Comparison of ENCODE assay signal across 8 cellular contexts in genomic region chr11:10856689-10857603, GRCh38. TPM values are rescaled to one million over a fixed set of nuclear protein-coding genes. Genes with fewer than 3 reads are reported as not detected.
DNase-seq lines count a peak whose midpoint lies in the region; ATAC-seq and TF ChIP-seq lines count a peak whose summit lies in the region.

No MANE protein-coding gene starts in this region.

- H2BK5ac ChIP-seq in H9 (ENCODE audit: insufficient read length, low read length): no peak overlapping the region

- H2BK12ac ChIP-seq in H9 (ENCODE audit: insufficient read length, low read depth, low read length): no peak overlapping the region

- no peaks in the 10 kb centered on the region for H4K20me1 ChIP-seq in H9 (ENCODE audit: control insufficient read depth, insufficient read depth, insufficient read length)

- no peaks in the 10 kb centered on the region for H3K9me3 ChIP-seq in H9 (ENCODE audit: control insufficient read depth, low read depth, low read length)

- no peak overlapping the region for H3K4ac ChIP-seq in H9 (ENCODE audit: low read depth, low read length)

- no peak overlapping the region for H4K8ac ChIP-seq in H9 (replicated peaks; ENCODE audit: insufficient read length, low read depth, low read length)

- peak overlapping the region; percentile 56 for H3K18ac ChIP-seq in H9 (ENCODE audit: insufficient read length, low read depth, low read length)

- H3K79me1 ChIP-seq in H9 (ENCODE audit: insufficient read depth, low read depth, low read length, poor library complexity, severe bottlenecking): no peaks in the 10 kb centered on the region

- no peak for TF ChIP-seq CTCF in H9 (conservative IDR thresholded peaks at IDR 0.05)
- TF ChIP-seq CTCF in foreskin fibroblast (IDR thresholded peaks at IDR 0.05; ENCODE audit: low read depth, low read length): no peak

- peak; percentile 2 to 3 for ATAC-seq in activated CD4-positive, CD25-positive, alpha-beta regulatory T cell treated with anti-CD3 and anti-CD28 coated beads, Interleukin-2, amount 50 U/mL, for 24 hours
- peak; percentile 2 to 26 for ATAC-seq in natural killer cell treated with Interleukin-12 subunit alpha and Interleukin-12 subunit beta and Interleukin-15 and Interleukin-18, amount 100 ng/mL, for 72 hours
- no peak for ATAC-seq in HG03378 (IDR thresholded peaks at IDR 0.05; ENCODE audit: unreplicated experiment)

- H2BK20ac ChIP-seq in H9 (ENCODE audit: low read depth, low read length, poor library complexity, severe bottlenecking): no peak overlapping the region

- H2BK15ac ChIP-seq in H9 (ENCODE audit: low read depth, low read length): no peak overlapping the region

- no CpG with 5 or more reads among the region's 22 CpGs for WGBS in H9 (ENCODE audit: extremely low coverage, insufficient read length, low lambda C conversion rate)

- no peak overlapping the region for H3K23ac ChIP-seq in H9 (ENCODE audit: insufficient read length, low read depth, low read length)

- H3K4me1 ChIP-seq in H9 (ENCODE audit: insufficient read depth, low read length): no peaks in the 10 kb centered on the region

- peak overlapping the region; percentile 92 for H3K9ac ChIP-seq in H9 (ENCODE audit: extremely low read depth, insufficient read length, low read length)

- H3K4me3 Mint-ChIP-seq in H9: peak overlapping the region; percentile 100
- H3K4me3 Mint-ChIP-seq in natural killer cell treated with Interleukin-12 subunit alpha and Interleukin-12 subunit beta and Interleukin-15 and Interleukin-18, amount 100 ng/mL, for 72 hours: peak overlapping the region; percentile 99

- H3K14ac ChIP-seq in H9 (ENCODE audit: insufficient read depth, low read length): peak overlapping the region; percentile 84

- peaks cover 5% of the 10 kb centered on the region; the same call in 1 of the 2 replicates for H3K79me2 ChIP-seq in H9 (ENCODE audit: insufficient read depth, low read length)

- H4K5ac ChIP-seq in H9 (ENCODE audit: insufficient read length, low read depth, low read length): no peak overlapping the region

- H2BK120ac ChIP-seq in H9 (ENCODE audit: low read depth, low read length, poor library complexity, severe bottlenecking): no peak overlapping the region

- H3K27ac ChIP-seq in H9 (ENCODE audit: insufficient read length, low read depth, low read length): peak overlapping the region; percentile 81

- H3T11ph ChIP-seq in H9 (ENCODE audit: low read length): no peak overlapping the region

- peak overlapping the region; percentile 95 for H3K4me2 ChIP-seq in H9 (ENCODE audit: insufficient read depth, insufficient read length, low read length)

- no peaks in the 10 kb centered on the region for H3K27me3 ChIP-seq in H9 (ENCODE audit: insufficient read depth, low read length)

- H4K91ac ChIP-seq in H9 (ENCODE audit: insufficient read length, low read depth, low read length): no peak overlapping the region

- peaks cover 24 to 42% (median 38%) of the 10 kb centered on the region in 3 experiments for H3K36me3 Mint-ChIP-seq in H9 (ENCODE audit: insufficient read depth in 1 of 3, low read depth in 3 of 3)
- peaks cover 19% of the 10 kb centered on the region for H3K36me3 Mint-ChIP-seq in natural killer cell treated with Interleukin-12 subunit alpha and Interleukin-12 subunit beta and Interleukin-15 and Interleukin-18, amount 100 ng/mL, for 72 hours

- peaks cover 24% of the 10 kb centered on the region in 2 experiments for H3K4me1 Mint-ChIP-seq in H9
- H3K4me1 Mint-ChIP-seq in natural killer cell treated with Interleukin-12 subunit alpha and Interleukin-12 subunit beta and Interleukin-15 and Interleukin-18, amount 100 ng/mL, for 72 hours (ENCODE audit: low read depth in 2 of 2): peaks cover 22 to 29% of the 10 kb centered on the region in 2 donors

- peak overlapping the region; percentile 23 for H3K56ac ChIP-seq in H9 (ENCODE audit: insufficient read length, low read depth, low read length)

- no peak overlapping the region for H2AK5ac ChIP-seq in H9 (ENCODE audit: insufficient read length, low read length)

- peak; percentile 17 to 27 for DNase-seq in stimulated activated CD4-positive, alpha-beta T cell treated with anti-CD3 and anti-CD28 coated beads, Interleukin-2, amount 100 ng/mL, for 48 hours
- DNase-seq in stimulated activated CD4-positive, alpha-beta T cell treated with anti-CD3 and anti-CD28 coated beads, Interleukin-4, amount 100 ng/mL, for 1 hour: no peak
- DNase-seq in H9 (no peak), LHCN-M2 (ENCODE audit: low read depth) (peak; percentile 53), foreskin fibroblast (peak in 1 of 2 donors; percentile 50)
- DNase-seq in natural killer cell treated with Interleukin-12 subunit alpha and Interleukin-12 subunit beta and Interleukin-15 and Interleukin-18, amount 100 ng/mL, for 72 hours (ENCODE audit: low spot score): peak; percentile 62

- H2AFZ ChIP-seq in H9 (ENCODE audit: low read length): no peak overlapping the region

- peaks cover 0 to 2% of the 10 kb centered on the region in 2 experiments; a peak in 1 of 5 replicates for H3K9me3 Mint-ChIP-seq in H9
- H3K9me3 Mint-ChIP-seq in natural killer cell treated with Interleukin-12 subunit alpha and Interleukin-12 subunit beta and Interleukin-15 and Interleukin-18, amount 100 ng/mL, for 72 hours: no peaks in the 10 kb centered on the region

- H3K27ac Mint-ChIP-seq in H9: peak overlapping the region; percentile 100
- H3K27ac Mint-ChIP-seq in natural killer cell treated with Interleukin-12 subunit alpha and Interleukin-12 subunit beta and Interleukin-15 and Interleukin-18, amount 100 ng/mL, for 72 hours: peak overlapping the region; percentile 99 to 100

- H3K23me2 ChIP-seq in H9 (ENCODE audit: insufficient read length, low read depth, low read length, poor library complexity, severe bottlenecking): peaks cover 14% of the 10 kb centered on the region

- peak overlapping the region; percentile 92 to 95 for H3K4me3 ChIP-seq in foreskin fibroblast (ENCODE audit: low read depth in 1 of 2, low read length in 2 of 2)

- H3K27me3 Mint-ChIP-seq in H9 (ENCODE audit: low read depth): no peaks in the 10 kb centered on the region
- H3K27me3 Mint-ChIP-seq in natural killer cell treated with Interleukin-12 subunit alpha and Interleukin-12 subunit beta and Interleukin-15 and Interleukin-18, amount 100 ng/mL, for 72 hours: no peaks in the 10 kb centered on the region

RNA-seq across cellular contexts. Expression of gene ZBED5, which starts 0.9 kb away (rescaled TPM):
- total RNA-seq in H9 (2021): 65.8 TPM in 2 replicates
- total RNA-seq in LHCN-M2 (2014; rRNA removed): 31.0 and 47.2 TPM in 2 replicates
- 10.6 TPM for polyA plus RNA-seq in LHCN-M2 (2012)
- 10 to 100 TPM; 34.5 to 37.1 TPM for total RNA-seq in natural killer cell treated with Interleukin-12 subunit alpha and Interleukin-12 subunit beta and Interleukin-15 and Interleukin-18, amount 100 ng/mL, for 72 hours

RNA-seq across cellular contexts. Expression of gene EIF4G2, which starts 48.2 kb away (rescaled TPM):
- total RNA-seq in H9 (2021): 1,013 and 1,056 TPM in 2 replicates
- total RNA-seq in LHCN-M2 (2014; rRNA removed): 925 and 936 TPM in 2 replicates
- polyA plus RNA-seq in LHCN-M2 (2012): 415 TPM
- 1,000 to 10,000 TPM in 1 of 2 donors, 100 to 1,000 TPM in 1; 997 to 1,080 TPM for total RNA-seq in natural killer cell treated with Interleukin-12 subunit alpha and Interleukin-12 subunit beta and Interleukin-15 and Interleukin-18, amount 100 ng/mL, for 72 hours

Comparison
In these comparisons a context has a peak if more than half of its experiments do, and no peak if none do; other contexts are left out.
1. DNase-seq: peak in stimulated activated CD4-positive, alpha-beta T cell treated with anti-CD3 and anti-CD28 coated beads, Interleukin-2, amount 100 ng/mL, for 48 hours (2 of 2), LHCN-M2 (single experiment) and natural killer cell treated with Interleukin-12 subunit alpha and Interleukin-12 subunit beta and Interleukin-15 and Interleukin-18, amount 100 ng/mL, for 72 hours (single experiment); none in stimulated activated CD4-positive, alpha-beta T cell treated with anti-CD3 and anti-CD28 coated beads, Interleukin-4, amount 100 ng/mL, for 1 hour (single experiment) and H9 (single experiment).